14 cellular contexts compared by ENCODE assay signal in genomic region chr17:32206816-32207215, GRCh38. TPM values are rescaled to one million over a fixed set of nuclear protein-coding genes. Genes with fewer than 3 reads are reported as not detected.
"Had no signal": no experiment of that assay in that cellular context is flagged by ENCODE, and none has a peak within 500 bp of the region (broad histone marks: within the 10 kb centered on the region; RNA-seq: fewer than 3 reads in every experiment).

No MANE protein-coding gene starts in this region.

- H3K27ac Mint-ChIP-seq: naive thymus-derived CD8-positive, alpha-beta T cell; stimulated activated memory B cell treated with anti-CD40 and anti-IgM and Interleukin-4, amounts not matched to agents 10 μg/mL and 1 μg/mL and 100 μg/mL, for 72 hours; T-cell had no signal

- H3K4me3 ChIP-seq: colonic mucosa, left lung, thyroid gland had no signal

- H3K9me3 ChIP-seq: colonic mucosa, left lung, neutrophil, thyroid gland had no signal

- H3K27me3 Mint-ChIP-seq: naive thymus-derived CD8-positive, alpha-beta T cell; stimulated activated memory B cell treated with anti-CD40 and anti-IgM and Interleukin-4, amounts not matched to agents 10 μg/mL and 1 μg/mL and 100 μg/mL, for 72 hours; T-cell had no signal

- ATAC-seq: activated CD4-positive, CD25-positive, alpha-beta regulatory T cell treated with anti-CD3 and anti-CD28 coated beads, Interleukin-2, amount 50 U/mL, for 24 hours; naive thymus-derived CD8-positive, alpha-beta T cell; stimulated activated memory B cell treated with anti-CD40 and anti-IgM and Interleukin-4, amounts not matched to agents 10 μg/mL and 1 μg/mL and 100 μg/mL, for 72 hours; T-cell had no signal

- H3K4me3 Mint-ChIP-seq: naive thymus-derived CD8-positive, alpha-beta T cell; stimulated activated memory B cell treated with anti-CD40 and anti-IgM and Interleukin-4, amounts not matched to agents 10 μg/mL and 1 μg/mL and 100 μg/mL, for 72 hours; T-cell had no signal

- H3K4me1 Mint-ChIP-seq: naive thymus-derived CD8-positive, alpha-beta T cell; stimulated activated memory B cell treated with anti-CD40 and anti-IgM and Interleukin-4, amounts not matched to agents 10 μg/mL and 1 μg/mL and 100 μg/mL, for 72 hours; T-cell had no signal

- H3K9me3 Mint-ChIP-seq: naive thymus-derived CD8-positive, alpha-beta T cell; stimulated activated memory B cell treated with anti-CD40 and anti-IgM and Interleukin-4, amounts not matched to agents 10 μg/mL and 1 μg/mL and 100 μg/mL, for 72 hours; T-cell had no signal

- DNase-seq: activated naive CD4-positive, alpha-beta T cell treated with Interleukin-2 at 50 U/mL for 16 hours; colonic mucosa; effector CD4-positive, alpha-beta T cell; kidney; left lung; mammary epithelial cell; naive thymus-derived CD8-positive, alpha-beta T cell; retina; T-cell; T1000; thyroid gland had no signal

RNA-seq across cellular contexts. Expression of gene RHBDL3, which starts 58.8 kb away (rescaled TPM):
- total RNA-seq: mammary epithelial cell; naive thymus-derived CD8-positive, alpha-beta T cell had no signal
